In genomic region chr5:135644816-135645215, GRCh38 we compare ENCODE assay signal across 25 cellular contexts.
DNase-seq lines count a peak whose midpoint lies in the region; ATAC-seq, FAIRE-seq and TF ChIP-seq lines count a peak whose summit lies in the region.
"Had no signal": no experiment of that assay in that cellular context is flagged by ENCODE, and none has a peak within 500 bp of the region (broad histone marks: within the 10 kb centered on the region; RNA-seq: fewer than 3 reads in every experiment).

No MANE protein-coding gene starts in this region.

- DNase-seq in G401 (ENCODE audit: low spot score) (peak; percentile 77), bronchial epithelial cell (ENCODE audit: low read depth) (no peak), cerebellum (ENCODE audit: low spot score) (peak; percentile 59), islet precursor cell (peak; percentile 16), NCI-H526 treated with DMSO at 0.1 percent for 48 hours (lab: John Stamatoyannopoulos, UW) (no peak), RPMI8226 (no peak), left lobe of liver (ENCODE audit: low spot score) (no peak), NCI-H2107 treated with DMSO at 0.1 percent for 48 hours (lab: John Stamatoyannopoulos, UW; ENCODE audit: unreplicated experiment) (no peak)
- DNase-seq: 8988T; ACHN; BE2C; CD4-positive, alpha-beta memory T cell; CD4-positive, CD25-positive, alpha-beta regulatory T cell; CD8-positive, alpha-beta memory T cell; COR-L47; DMS 273 treated with DMSO at 0.1 percent for 48 hours; DMS153; DMS53; DMS79 treated with DMSO at 0.1 percent for 48 hours; GDM1 had no signal

- in situ Hi-C loops in G401 (cut with HindIII; ENCODE audit: low sequenced_read_pairs) = no loop called here

- H3K36me3 ChIP-seq in bronchial epithelial cell (ENCODE audit: control insufficient read depth, insufficient read depth, low read length) = no peaks in the 10 kb centered on the region
- H3K36me3 ChIP-seq: BE2C, BLaER1 had no signal

- no peak overlapping the region for H3K4me3 ChIP-seq in bronchial epithelial cell (ENCODE audit: low read depth, low read length)
- H3K4me3 ChIP-seq: BLaER1, GM12878 had no signal

- H3K27me3 ChIP-seq in bronchial epithelial cell (ENCODE audit: control insufficient read depth, insufficient read depth, low read length) = no peaks in the 10 kb centered on the region
- H3K27me3 ChIP-seq: BLaER1 had no signal

- peak; percentile 72 for FAIRE-seq in bronchial epithelial cell (lab: Jason Lieb, UNC)
- FAIRE-seq: A204.1, GM12878, GM12892, GM18507 had no signal

- no peak for ATAC-seq in left lobe of liver
- ATAC-seq: GM12878 had no signal

- no peak for TF ChIP-seq CTCF in bronchial epithelial cell (IDR thresholded peaks at IDR 0.05; ENCODE audit: insufficient read depth, low read length, severe bottlenecking)

Comparison
In these comparisons a context has a peak if more than half of its experiments do, and no peak if none do; other contexts are left out.
1. DNase-seq: peak in G401 (single experiment), cerebellum (single experiment) and islet precursor cell (single experiment); none in bronchial epithelial cell (single experiment), NCI-H526 treated with DMSO at 0.1 percent for 48 hours (single experiment), RPMI8226 (single experiment), left lobe of liver (single experiment) and NCI-H2107 treated with DMSO at 0.1 percent for 48 hours (single experiment).